In the genomic region with DNA sequence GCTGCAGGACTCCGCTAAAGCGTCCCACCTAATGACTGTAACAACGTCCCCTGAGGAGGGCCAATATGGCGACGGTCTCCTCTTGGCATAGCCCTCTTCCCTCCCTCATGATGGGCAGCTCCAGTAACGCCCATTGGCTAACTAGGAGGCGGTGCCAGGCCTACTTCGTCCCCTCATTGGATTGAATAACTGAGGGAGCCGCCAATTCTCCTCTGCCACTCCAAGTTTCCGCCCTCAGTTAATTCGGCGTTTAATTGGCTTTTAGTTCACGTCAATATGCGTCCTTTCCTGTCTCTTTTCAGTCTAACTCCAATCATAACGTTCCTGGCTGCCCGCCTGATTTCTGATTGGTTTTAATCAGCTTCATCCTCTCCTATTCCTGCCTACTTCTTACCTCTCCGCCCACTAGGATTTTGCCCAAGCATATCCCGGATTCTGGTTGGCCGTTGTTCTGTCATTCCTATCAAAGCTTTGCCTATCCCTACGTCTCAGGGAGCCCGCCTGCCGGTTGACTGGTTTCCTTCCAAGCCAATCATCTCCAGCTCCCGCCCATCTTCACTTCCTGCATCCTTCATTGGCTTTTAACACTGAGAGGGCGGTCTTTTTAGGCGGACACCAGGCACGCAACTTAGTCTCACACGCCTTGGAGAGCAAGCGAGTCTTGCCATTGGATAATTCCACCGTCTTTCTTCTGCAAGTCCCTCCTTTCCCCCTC, we compare ENCODE assay signal across 9 cellular contexts. TPM values are rescaled to one million over a fixed set of nuclear protein-coding genes. Genes with fewer than 3 reads are reported as not detected.
DNase-seq lines count a peak whose midpoint lies in the region; ATAC-seq and TF ChIP-seq lines count a peak whose summit lies in the region.
"Had no signal": no experiment of that assay in that cellular context is flagged by ENCODE, and none has a peak within 500 bp of the region (broad histone marks: within the 10 kb centered on the region; RNA-seq: fewer than 3 reads in every experiment).

No MANE protein-coding gene starts in this region.

- H3K4me1 Mint-ChIP-seq in CD4-positive, alpha-beta memory T cell: peaks cover 28 to 37% (median 34%) of the 10 kb centered on the region in 4 donors

- peaks cover 46% of the 10 kb centered on the region for H3K4me1 ChIP-seq in CD4-positive, alpha-beta memory T cell (ENCODE audit: insufficient read depth, low read length)
- H3K4me1 ChIP-seq in ectodermal cell (ENCODE audit: control insufficient read depth, insufficient read depth, low read length): peaks cover 34% of the 10 kb centered on the region

- peak overlapping the region; percentile 70 for H3K27ac ChIP-seq in CD4-positive, alpha-beta memory T cell (ENCODE audit: low read depth, low read length)
- H3K27ac ChIP-seq in ectodermal cell (ENCODE audit: insufficient read depth, low read depth, low read length, poor library complexity, severe bottlenecking): peak overlapping the region; percentile 97

- peak in 1 of 2 donors; percentile 55 for TF ChIP-seq POLR2A in lower leg skin (IDR thresholded peaks at IDR 0.05)

- H3K4me3 Mint-ChIP-seq in CD4-positive, alpha-beta memory T cell: no peak overlapping the region

- no peak for TF ChIP-seq CTCF in lower leg skin (IDR thresholded peaks at IDR 0.05)

- H3K27me3 Mint-ChIP-seq in CD4-positive, alpha-beta memory T cell: no peaks in the 10 kb centered on the region

- peak; percentile 75 for ATAC-seq in GM19438 (IDR thresholded peaks at IDR 0.05; ENCODE audit: low read depth, unreplicated experiment)
- ATAC-seq in HG03565 (IDR thresholded peaks at IDR 0.05; ENCODE audit: unreplicated experiment): peak; percentile 61

- peaks cover 30 to 33% of the 10 kb centered on the region in 2 donors for H3K36me3 Mint-ChIP-seq in CD4-positive, alpha-beta memory T cell

- peaks cover 0 to 1% (median 0%) of the 10 kb centered on the region in 8 donors for H3K9me3 Mint-ChIP-seq in CD4-positive, alpha-beta memory T cell

- WGBS in ectodermal cell, 2 experiments: 0% methylated on average over 29 of the region's 29 CpGs
- 0 to 1% methylated on average over 29 of the region's 29 CpGs for WGBS in lower leg skin, 2 donors

- peak; percentile 99 to 100 (median 100) for DNase-seq in CD4-positive, alpha-beta memory T cell
- DNase-seq in NCI-H748 treated with DMSO at 0.1 percent for 48 hours (lab: John Stamatoyannopoulos, UW) (peak; percentile 100), lower leg skin (ENCODE audit: low spot score in 2 of 2) (peak; percentile 99 to 100)
- DNase-seq in activated CD4-positive, alpha-beta T cell treated with anti-CD3 and anti-CD28 coated beads, Interleukin-2, amount 50 U/mL, for 4 hours: peak; percentile 89 to 91
- peak; percentile 78 to 99 for DNase-seq in stimulated activated CD4-positive, alpha-beta T cell treated with anti-CD3 and anti-CD28 coated beads, Interleukin-4, amount 100 ng/mL, for 4 hours

- POLR2A ChIA-PET in CD4-positive, alpha-beta memory T cell (lab: Charles Lee; ENCODE audit: partially characterized antibody): interaction anchor here (0.7 to 3.2 kb wide), 33 partner anchors 9 to 373 kb away, joined by 3 to 59 read pairs (median 6); a partner anchor contains a TSS

- H3K4me3 ChIP-seq in CD4-positive, alpha-beta memory T cell (ENCODE audit: low read length in 2 of 2): peak overlapping the region; percentile 57 to 86
- H3K4me3 ChIP-seq in ectodermal cell (ENCODE audit: insufficient read depth, low read depth, low read length) (peak overlapping the region; percentile 57), lower leg skin (ENCODE audit: low read depth, poor library complexity, severe bottlenecking) (no peak overlapping the region)

- intact Hi-C loops in CD4-positive, alpha-beta memory T cell (cut with micrococcal nuclease): loop anchor here (1.0 kb wide), 6 partner anchors 42 to 121 kb away; a partner anchor contains a TSS
- intact Hi-C loops in lower leg skin (cut with DNase I; ENCODE audit: low total_unique reads): no loop called here

- H3K27ac Mint-ChIP-seq in CD4-positive, alpha-beta memory T cell: no peak overlapping the region

- no peaks in the 10 kb centered on the region for H3K9me3 ChIP-seq in CD4-positive, alpha-beta memory T cell (ENCODE audit: control insufficient read depth in 1 of 2, low read length in 2 of 2)
- no peaks in the 10 kb centered on the region for H3K9me3 ChIP-seq in ectodermal cell (ENCODE audit: control insufficient read depth, low read length)

- peaks cover 22% of the 10 kb centered on the region for H3K36me3 ChIP-seq in CD4-positive, alpha-beta memory T cell (ENCODE audit: insufficient read depth, low read length)
- H3K36me3 ChIP-seq in ectodermal cell (ENCODE audit: control insufficient read depth, insufficient read depth, low read length): peaks cover 20% of the 10 kb centered on the region

- H3K27me3 ChIP-seq in CD4-positive, alpha-beta memory T cell (ENCODE audit: insufficient read depth, low read length): no peaks in the 10 kb centered on the region
- no peaks in the 10 kb centered on the region for H3K27me3 ChIP-seq in ectodermal cell (ENCODE audit: control insufficient read depth, insufficient read depth, low read length, poor library complexity, severe bottlenecking)

- CTCF ChIA-PET in CD4-positive, alpha-beta memory T cell (lab: Charles Lee; ENCODE audit: partially characterized antibody): interaction anchor here (1.1 to 9.5 kb wide), 8 partner anchors 12 to 57 kb away, joined by 3 to 81 read pairs (median 8); a partner anchor contains a TSS

RNA-seq across cellular contexts. Expression of a gene that starts 0.4 kb away (rescaled TPM):
- 100 to 1,000 TPM; 109 to 110 TPM for total RNA-seq in CD4-positive, alpha-beta memory T cell
- 10 to 100 TPM in 1 of 2 donors, 1 to 10 TPM in 1; 4.3 to 10.6 TPM for polyA plus RNA-seq in CD4-positive, alpha-beta memory T cell
- 84.9 TPM for polyA plus RNA-seq in ectodermal cell (2013, experiment 1 of 4)
- 91.3 TPM for polyA plus RNA-seq in ectodermal cell (2013, experiment 2 of 4)
- polyA plus RNA-seq in ectodermal cell (2013, experiment 3 of 4): 56.6 TPM
- polyA plus RNA-seq in ectodermal cell (2013, experiment 4 of 4): 67.5 TPM
- total RNA-seq in lower leg skin: 100 to 1,000 TPM in 2 of 4 donors, 10 to 100 TPM in 2; 89.6 to 111 (median 100) TPM

RNA-seq across cellular contexts. Expression of a gene that starts 43.4 kb away (rescaled TPM):
- not detected for total RNA-seq in CD4-positive, alpha-beta memory T cell
- not detected for polyA plus RNA-seq in CD4-positive, alpha-beta memory T cell
- 1.7 TPM for polyA plus RNA-seq in ectodermal cell (2013, experiment 1 of 4)
- 1.7 TPM for polyA plus RNA-seq in ectodermal cell (2013, experiment 2 of 4)
- polyA plus RNA-seq in ectodermal cell (2013, experiment 3 of 4): 1.3 TPM
- polyA plus RNA-seq in ectodermal cell (2013, experiment 4 of 4): 1.4 TPM
- not detected for total RNA-seq in lower leg skin
- total RNA-seq: subcutaneous adipose tissue had no signal

RNA-seq across cellular contexts. Expression of a gene that starts 44.1 kb away (rescaled TPM):
- total RNA-seq in CD4-positive, alpha-beta memory T cell: not detected
- not detected for polyA plus RNA-seq in CD4-positive, alpha-beta memory T cell
- 4.1 TPM for polyA plus RNA-seq in ectodermal cell (2013, experiment 1 of 4)
- polyA plus RNA-seq in ectodermal cell (2013, experiment 2 of 4): 6.9 TPM
- 3.1 TPM for polyA plus RNA-seq in ectodermal cell (2013, experiment 3 of 4)
- polyA plus RNA-seq in ectodermal cell (2013, experiment 4 of 4): 3.3 TPM
- under 1 TPM in 1 of 4 donors, not detected in 3; 0.62 TPM for total RNA-seq in lower leg skin

RNA-seq across cellular contexts. Expression of a gene that starts 58.1 kb away (rescaled TPM):
- 10 to 100 TPM; 63.6 to 66.5 TPM for total RNA-seq in CD4-positive, alpha-beta memory T cell
- 10 to 100 TPM; 32.5 to 47.8 TPM for polyA plus RNA-seq in CD4-positive, alpha-beta memory T cell
- polyA plus RNA-seq in ectodermal cell (2013, experiment 1 of 4): 82.6 TPM
- polyA plus RNA-seq in ectodermal cell (2013, experiment 2 of 4): 87.0 TPM
- polyA plus RNA-seq in ectodermal cell (2013, experiment 3 of 4): 66.1 TPM
- polyA plus RNA-seq in ectodermal cell (2013, experiment 4 of 4): 82.5 TPM
- 10 to 100 TPM; 41.4 to 47.1 (median 44.8) TPM for total RNA-seq in lower leg skin
